Comparison of ENCODE assay signal across 21 cellular contexts in the genomic region with DNA sequence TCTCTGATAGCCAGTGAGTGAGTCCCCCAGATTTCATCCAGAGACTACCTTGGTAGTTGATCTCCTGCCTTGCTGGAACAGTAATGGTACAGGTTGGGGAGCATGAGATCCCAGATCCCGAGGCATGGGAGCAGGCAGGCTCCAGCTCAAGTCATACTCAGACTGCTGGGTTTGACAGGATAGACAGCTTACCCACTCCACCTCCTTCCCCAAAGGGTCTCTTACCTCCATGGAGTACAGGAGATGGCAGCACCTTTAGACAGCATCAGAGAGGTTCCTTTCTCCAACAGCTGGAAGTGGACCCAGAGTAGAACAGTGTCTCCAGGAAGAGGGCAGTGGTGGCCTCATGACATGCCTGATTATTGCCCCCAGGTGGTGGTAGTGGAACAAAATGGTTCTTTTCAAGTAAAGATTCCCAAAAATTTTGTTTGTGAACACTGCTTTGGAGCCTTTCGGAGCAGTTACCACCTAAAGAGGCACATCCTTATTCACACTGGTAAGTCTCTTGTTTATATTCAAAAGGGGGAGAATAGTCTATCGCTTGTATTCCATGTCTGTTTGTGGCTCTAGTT. TPM values are rescaled to one million over a fixed set of nuclear protein-coding genes. Genes with fewer than 3 reads are reported as not detected.
DNase-seq lines count a peak whose midpoint lies in the region; ATAC-seq and TF ChIP-seq lines count a peak whose summit lies in the region.
"Had no signal": no experiment of that assay in that cellular context is flagged by ENCODE, and none has a peak within 500 bp of the region (broad histone marks: within the 10 kb centered on the region; RNA-seq: fewer than 3 reads in every experiment).

No MANE protein-coding gene starts in this region.

- no peaks in the 10 kb centered on the region for H3K9me3 ChIP-seq in MM.1S (replicated peaks; ENCODE audit: insufficient read depth, low read length)
- peaks cover 8% of the 10 kb centered on the region for H3K9me3 ChIP-seq in endodermal cell (ENCODE audit: control insufficient read depth, low read length)
- H3K9me3 ChIP-seq: prostate gland, testis had no signal

- peaks cover 68% of the 10 kb centered on the region for H3F3A ChIP-seq in MM.1S (ENCODE audit: insufficient read depth, low read length)

- no peak overlapping the region for H3K4me3 ChIP-seq in MM.1S (ENCODE audit: low read length)
- no peak overlapping the region for H3K4me3 ChIP-seq in endodermal cell (ENCODE audit: low read length)
- H3K4me3 ChIP-seq: prostate gland, testis had no signal

- no peaks in the 10 kb centered on the region for H3K9me3 Mint-ChIP-seq in endodermal cell
- H3K9me3 Mint-ChIP-seq in stimulated activated naive B cell treated with anti-CD40 and anti-IgM and Interleukin-4, amounts not matched to agents 10 μg/mL and 1 μg/mL and 100 μg/mL, for 72 hours = no peaks in the 10 kb centered on the region
- H3K9me3 Mint-ChIP-seq: activated CD4-positive, alpha-beta memory T cell treated with anti-CD3 and anti-CD28 coated beads for 36 hours; memory B cell; natural killer cell treated with Interleukin-12 subunit alpha and Interleukin-12 subunit beta and Interleukin-15 and Interleukin-18, amount 100 ng/mL, for 72 hours had no signal

- ATAC-seq in left cardiac atrium (no peak), GM18858 (IDR thresholded peaks at IDR 0.05; ENCODE audit: unreplicated experiment) (no peak)
- ATAC-seq in stimulated activated naive B cell treated with anti-CD40 and anti-IgM and Interleukin-4, amounts not matched to agents 10 μg/mL and 1 μg/mL and 100 μg/mL, for 72 hours (replicated peaks) = no peak
- ATAC-seq: natural killer cell treated with Interleukin-12 subunit alpha and Interleukin-12 subunit beta and Interleukin-15 and Interleukin-18, amount 100 ng/mL, for 72 hours had no signal

- H3K4me1 Mint-ChIP-seq in endodermal cell = peaks cover 13% of the 10 kb centered on the region
- H3K4me1 Mint-ChIP-seq in stimulated activated naive B cell treated with anti-CD40 and anti-IgM and Interleukin-4, amounts not matched to agents 10 μg/mL and 1 μg/mL and 100 μg/mL, for 72 hours = peaks cover 25 to 55% of the 10 kb centered on the region in 2 donors

- 97 to 100% methylated on average over 1 to 3 of the region's 3 CpGs for WGBS in endodermal cell (ENCODE audit: insufficient coverage in 1 of 2, insufficient read length in 1 of 2), 2 experiments

- no peak overlapping the region for H2AFZ ChIP-seq in MM.1S (ENCODE audit: low read length)

- peaks cover 70% of the 10 kb centered on the region for H3K36me3 Mint-ChIP-seq in endodermal cell (ENCODE audit: low read depth)
- peaks cover 28 to 63% of the 10 kb centered on the region in 2 donors for H3K36me3 Mint-ChIP-seq in stimulated activated naive B cell treated with anti-CD40 and anti-IgM and Interleukin-4, amounts not matched to agents 10 μg/mL and 1 μg/mL and 100 μg/mL, for 72 hours

- H3K4me2 ChIP-seq in MM.1S (ENCODE audit: low read depth, low read length) = no peak overlapping the region

- TF ChIP-seq CTCF in MM.1S (IDR thresholded peaks at IDR 0.05; ENCODE audit: low read length) = peak; percentile 30
- peak; percentile 54 for TF ChIP-seq CTCF in endodermal cell (conservative IDR thresholded peaks at IDR 0.05)

- H3K4me3 Mint-ChIP-seq in endodermal cell = no peak overlapping the region
- H3K4me3 Mint-ChIP-seq in stimulated activated naive B cell treated with anti-CD40 and anti-IgM and Interleukin-4, amounts not matched to agents 10 μg/mL and 1 μg/mL and 100 μg/mL, for 72 hours = no peak overlapping the region
- H3K4me3 Mint-ChIP-seq: activated CD4-positive, alpha-beta memory T cell treated with anti-CD3 and anti-CD28 coated beads for 36 hours; memory B cell; natural killer cell treated with Interleukin-12 subunit alpha and Interleukin-12 subunit beta and Interleukin-15 and Interleukin-18, amount 100 ng/mL, for 72 hours had no signal

- peaks cover 43% of the 10 kb centered on the region for H3K79me2 ChIP-seq in MM.1S (ENCODE audit: low read length)

- H3K9ac ChIP-seq in MM.1S (ENCODE audit: low read length) (no peak overlapping the region), endodermal cell (ENCODE audit: extremely low read depth, low read length, poor library complexity, severe bottlenecking) (no peak overlapping the region)

- peak; percentile 27 for DNase-seq in cardiac septum (ENCODE audit: low spot score)
- DNase-seq in left cardiac atrium = no peak
- no peak for DNase-seq in MM.1S
- peak; percentile 47 for DNase-seq in endodermal cell
- DNase-seq in stimulated activated naive B cell treated with anti-CD40 and anti-IgM and Interleukin-4, amounts not matched to agents 10 μg/mL and 1 μg/mL and 100 μg/mL, for 72 hours = no peak
- no peak for DNase-seq in GF-D8 (lab: John Stamatoyannopoulos, UW)
- no peak for DNase-seq in DMS153 treated with DMSO at 0.1 percent for 48 hours (lab: John Stamatoyannopoulos, UW; ENCODE audit: unreplicated experiment)
- DNase-seq: activated CD4-positive, alpha-beta memory T cell treated with anti-CD3 and anti-CD28 coated beads for 36 hours; activated naive CD4-positive, alpha-beta T cell; NCI-H146; NCI-H345; small intestine; stimulated activated CD4-positive, alpha-beta T cell treated with anti-CD3 and anti-CD28 coated beads, Interleukin-4, amount 100 ng/mL, for 24 hours; stimulated activated CD8-positive, alpha-beta memory T cell treated with anti-CD3 and anti-CD28 coated beads, Interleukin-4, amount 100 ng/mL, for 48 hours; SW 1271; testis had no signal

- no peaks in the 10 kb centered on the region for H3K9me2 ChIP-seq in MM.1S (replicated peaks; ENCODE audit: insufficient read depth, low read length)

- H3K4me1 ChIP-seq in MM.1S (ENCODE audit: low read length) (peaks cover 27% of the 10 kb centered on the region), endodermal cell (ENCODE audit: control insufficient read depth, insufficient read depth, low read length) (no peaks in the 10 kb centered on the region)

- H3K27me3 Mint-ChIP-seq in endodermal cell (ENCODE audit: insufficient read depth) = no peaks in the 10 kb centered on the region
- H3K27me3 Mint-ChIP-seq in stimulated activated naive B cell treated with anti-CD40 and anti-IgM and Interleukin-4, amounts not matched to agents 10 μg/mL and 1 μg/mL and 100 μg/mL, for 72 hours = no peaks in the 10 kb centered on the region
- H3K27me3 Mint-ChIP-seq: activated CD4-positive, alpha-beta memory T cell treated with anti-CD3 and anti-CD28 coated beads for 36 hours; memory B cell; natural killer cell treated with Interleukin-12 subunit alpha and Interleukin-12 subunit beta and Interleukin-15 and Interleukin-18, amount 100 ng/mL, for 72 hours had no signal

- H3K27me3 ChIP-seq in MM.1S (replicated peaks; ENCODE audit: insufficient read depth, low read length) (no peaks in the 10 kb centered on the region), endodermal cell (ENCODE audit: control insufficient read depth, insufficient read depth, low read length, poor library complexity, severe bottlenecking) (no peaks in the 10 kb centered on the region)
- H3K27me3 ChIP-seq: testis had no signal

- intact Hi-C loops in cardiac septum (cut with DNase I) (no loop called here), left cardiac atrium (cut with DNase I) (no loop called here)

- H3K27ac Mint-ChIP-seq in endodermal cell = no peak overlapping the region
- peak overlapping the region; percentile 62 for H3K27ac Mint-ChIP-seq in stimulated activated naive B cell treated with anti-CD40 and anti-IgM and Interleukin-4, amounts not matched to agents 10 μg/mL and 1 μg/mL and 100 μg/mL, for 72 hours
- H3K27ac Mint-ChIP-seq: memory B cell had no signal

- H3K27ac ChIP-seq in MM.1S (ENCODE audit: low read length) (no peak overlapping the region), endodermal cell (ENCODE audit: low read depth, low read length) (no peak overlapping the region)
- H3K27ac ChIP-seq: prostate gland, testis had no signal

- peaks cover 14% of the 10 kb centered on the region; the same call in 1 of the 2 replicates for H3K36me3 ChIP-seq in MM.1S (replicated peaks; ENCODE audit: insufficient read depth, low read length)
- H3K36me3 ChIP-seq in endodermal cell (ENCODE audit: control insufficient read depth, insufficient read depth, low read length) = peaks cover 77% of the 10 kb centered on the region

- peaks cover 2% of the 10 kb centered on the region for H4K20me1 ChIP-seq in MM.1S (ENCODE audit: insufficient read depth, low read length)

RNA-seq across cellular contexts. Expression of a gene that starts 4.9 kb away (rescaled TPM):
- 16.5 TPM for total RNA-seq in cardiac septum
- total RNA-seq in left cardiac atrium = 10 to 100 TPM; 16.8 to 19.7 TPM
- total RNA-seq in endodermal cell = 10 to 100 TPM; 24.9 to 38.2 TPM
- polyA plus RNA-seq in endodermal cell (2013, experiment 1 of 2) = 20.2 TPM
- polyA plus RNA-seq in endodermal cell (2013, experiment 2 of 2) = 23.9 TPM

RNA-seq across cellular contexts. Expression of a gene that starts 5.1 kb away (rescaled TPM):
- 19.2 TPM for total RNA-seq in cardiac septum
- 10 to 100 TPM; 19.0 to 20.0 TPM for total RNA-seq in left cardiac atrium
- 10 to 100 TPM; 54.0 to 54.6 TPM for total RNA-seq in endodermal cell
- polyA plus RNA-seq in endodermal cell (2013, experiment 1 of 2) = 31.5 TPM
- polyA plus RNA-seq in endodermal cell (2013, experiment 2 of 2) = 26.9 TPM

RNA-seq across cellular contexts. Expression of a gene that starts 21.4 kb away (rescaled TPM):
- 1.4 TPM for total RNA-seq in cardiac septum
- total RNA-seq in left cardiac atrium = 1 to 10 TPM in 1 of 2 donors, under 1 TPM in 1; 0.81 to 2.1 TPM
- total RNA-seq in endodermal cell = 1 to 10 TPM; 1.4 TPM
- polyA plus RNA-seq in endodermal cell (2013, experiment 1 of 2) = 0.18 TPM
- 0.46 TPM for polyA plus RNA-seq in endodermal cell (2013, experiment 2 of 2)
- total RNA-seq: LHCN-M2 had no signal

RNA-seq across cellular contexts. Expression of a gene that starts 46.3 kb away (rescaled TPM):
- total RNA-seq in cardiac septum (21.2 TPM), left cardiac atrium (10 to 100 TPM; 13.5 to 24.1 TPM), endodermal cell (10 to 100 TPM; 19.5 to 26.8 TPM)
- 23.9 TPM for polyA plus RNA-seq in endodermal cell (2013, experiment 1 of 2)
- polyA plus RNA-seq in endodermal cell (2013, experiment 2 of 2) = 18.1 TPM

Comparison
In these comparisons a context has a peak if more than half of its experiments do, and no peak if none do; other contexts are left out.
1. DNase-seq: peak in cardiac septum (single experiment) and endodermal cell (single experiment); none in left cardiac atrium (single experiment), MM.1S (single experiment), stimulated activated naive B cell treated with anti-CD40 and anti-IgM and Interleukin-4, amounts not matched to agents 10 μg/mL and 1 μg/mL and 100 μg/mL, for 72 hours (single experiment), GF-D8 (single experiment) and DMS153 treated with DMSO at 0.1 percent for 48 hours (single experiment).